Comparison of ENCODE assay signal across 1 cellular context in the genomic region with DNA sequence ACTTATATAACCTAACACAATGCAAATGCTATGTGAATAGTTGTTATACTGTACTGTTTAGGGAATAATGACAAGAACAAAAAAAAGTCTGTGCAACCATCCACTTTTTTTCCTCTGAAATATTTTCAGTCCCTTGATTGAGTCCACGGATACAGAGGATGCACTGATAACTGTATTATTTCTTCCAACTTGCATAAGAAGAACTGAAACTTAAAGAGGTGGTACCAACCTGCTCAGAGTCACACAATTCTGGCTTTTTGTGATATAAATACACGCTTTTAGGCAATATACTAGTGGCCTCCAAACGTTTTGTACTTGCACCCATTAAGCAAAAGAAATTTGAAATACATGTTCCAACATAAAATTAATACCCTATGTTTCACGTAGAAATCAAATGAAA.
TF ChIP-seq lines count a peak whose summit lies in the region.

No MANE protein-coding gene starts in this region.

TF ChIP-seq in GM23338, 12 proteins besides CTCF, POLR2A, EP300 and RAD21 (continued from another document):
- TF ChIP-seq ZNF462 (CRISPR knock-in tag; IDR thresholded peaks at IDR 0.05) (no peak), JUNB (IDR thresholded peaks at IDR 0.05; ENCODE audit: unreplicated experiment) (no peak), STAT1 (IDR thresholded peaks at IDR 0.05; ENCODE audit: unreplicated experiment) (no peak)
